ENCODE assay signal across 14 cellular contexts in genomic region chr10:3975016-3975415, GRCh38.
"Had no signal": no experiment of that assay in that cellular context is flagged by ENCODE, and none has a peak within 500 bp of the region (broad histone marks: within the 10 kb centered on the region; RNA-seq: fewer than 3 reads in every experiment).

No MANE protein-coding gene starts in this region.

- H3K9me3 ChIP-seq: left lung, mucosa of descending colon had no signal

- ATAC-seq: activated naive CD4-positive, alpha-beta T cell treated with anti-CD3 and anti-CD28 coated beads, Interleukin-2, amount 50 U/mL, for 72 hours; foreskin keratinocyte; left lung; mucosa of descending colon had no signal

- H3K27ac Mint-ChIP-seq: activated naive CD4-positive, alpha-beta T cell treated with anti-CD3 and anti-CD28 coated beads, Interleukin-2, amount 50 U/mL, for 72 hours; memory B cell; T-helper 2 cell treated with Interferon-gamma antibody and Interleukin-4, amounts not matched to agents 5 μg/mL and 100 μg/mL, for 36 hours had no signal

- H3K4me3 ChIP-seq: left lung, mucosa of descending colon, SK-N-MC had no signal

- H3K4me3 Mint-ChIP-seq: memory B cell, naive B cell had no signal

- H3K27ac ChIP-seq: foreskin keratinocyte, left lung, SK-N-MC had no signal

- H3K36me3 Mint-ChIP-seq: memory B cell had no signal

- H3K36me3 ChIP-seq: left lung had no signal

- DNase-seq: activated CD4-positive, CD25-positive, alpha-beta regulatory T cell; activated gamma-delta T cell treated with Interleukin-2 at 50 U/mL for 16 hours; amniotic stem cell; foreskin keratinocyte; hypothalamus; left lung; naive B cell; nucleus accumbens; stimulated activated naive CD4-positive, alpha-beta T cell had no signal

- H3K27me3 Mint-ChIP-seq: memory B cell, naive B cell had no signal

- H3K27me3 ChIP-seq: foreskin keratinocyte, left lung had no signal
